In the genomic region with DNA sequence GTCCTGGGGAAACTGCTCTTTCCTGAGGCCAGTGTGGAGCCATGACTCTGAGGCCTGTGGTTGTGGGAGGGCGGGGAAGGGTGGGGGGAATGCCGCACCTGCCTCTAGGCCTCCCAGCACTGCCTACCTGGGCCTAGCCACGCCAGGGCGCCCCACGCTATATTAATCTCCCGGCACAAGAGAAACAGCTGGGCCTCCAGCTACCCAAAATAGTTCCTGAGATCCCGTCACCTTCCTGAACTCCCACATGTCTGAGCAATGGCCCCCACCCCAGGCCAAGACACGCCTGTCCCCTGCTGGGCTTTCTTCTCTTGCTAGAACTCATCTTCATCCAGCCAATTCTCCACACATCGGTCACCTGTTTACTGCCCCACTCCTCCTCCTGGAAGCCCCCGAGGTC, we compare ENCODE assay signal across 17 cellular contexts. TPM values are rescaled to one million over a fixed set of nuclear protein-coding genes. Genes with fewer than 3 reads are reported as not detected.
DNase-seq lines count a peak whose midpoint lies in the region; ATAC-seq and TF ChIP-seq lines count a peak whose summit lies in the region.
"Had no signal": no experiment of that assay in that cellular context is flagged by ENCODE, and none has a peak within 500 bp of the region (broad histone marks: within the 10 kb centered on the region; RNA-seq: fewer than 3 reads in every experiment).

No MANE protein-coding gene starts in this region.

- no peak overlapping the region for H3K27ac ChIP-seq in CD8-positive, alpha-beta T cell (ENCODE audit: low read depth, low read length)
- H3K27ac ChIP-seq in layer of hippocampus (ENCODE audit: low read depth, low read length) (peak overlapping the region; percentile 84), skeletal muscle tissue (ENCODE audit: low read depth, low read length) (peak overlapping the region; percentile 22), substantia nigra (ENCODE audit: low read depth, low read length, poor library complexity, severe bottlenecking) (no peak overlapping the region)

- POLR2A ChIA-PET in CD8-positive, alpha-beta T cell (lab: Charles Lee): no interaction called here
- POLR2A ChIA-PET in activated CD8-positive, alpha-beta T cell treated with anti-CD3 and anti-CD28 coated beads for 36 hours (lab: Charles Lee): no interaction called here

- no peak overlapping the region for H3K9ac ChIP-seq in skeletal muscle tissue (ENCODE audit: low read depth in 1 of 3, low read length in 3 of 3)

- H3K9me3 Mint-ChIP-seq in CD8-positive, alpha-beta T cell: no peaks in the 10 kb centered on the region
- H3K9me3 Mint-ChIP-seq in activated CD8-positive, alpha-beta T cell treated with anti-CD3 and anti-CD28 coated beads for 36 hours: no peaks in the 10 kb centered on the region
- no peaks in the 10 kb centered on the region for H3K9me3 Mint-ChIP-seq in T-helper 2 cell treated with Interferon-gamma antibody and Interleukin-4, amounts not matched to agents 5 μg/mL and 100 μg/mL, for 36 hours
- H3K9me3 Mint-ChIP-seq: activated T-helper 17 cell treated with anti-CD3 and anti-CD28 coated beads, Interleukin-2, amount 50 U/mL, for 72 hours had no signal

- no peaks in the 10 kb centered on the region for H3K36me3 ChIP-seq in CD8-positive, alpha-beta T cell (ENCODE audit: insufficient read depth, low read length)
- H3K36me3 ChIP-seq in skeletal muscle tissue (ENCODE audit: control insufficient read depth in 3 of 3, insufficient read depth in 3 of 3, low read length in 3 of 3): no peaks in the 10 kb centered on the region

- intact Hi-C loops in CD8-positive, alpha-beta T cell (cut with DNase I, micrococcal nuclease): loop anchor here (5.0 kb wide), 2 partner anchors 38 to 73 kb away; no protein-coding TSS in a partner anchor
- intact Hi-C loops in activated CD8-positive, alpha-beta T cell treated with anti-CD3 and anti-CD28 coated beads for 36 hours (cut with micrococcal nuclease): no loop called here

- no peak for TF ChIP-seq CTCF in CD8-positive, alpha-beta T cell (IDR thresholded peaks at IDR 0.05)
- TF ChIP-seq CTCF in activated CD8-positive, alpha-beta T cell treated with anti-CD3 and anti-CD28 coated beads for 36 hours (IDR thresholded peaks at IDR 0.05): no peak

- no peaks in the 10 kb centered on the region for H3K9me3 ChIP-seq in CD8-positive, alpha-beta T cell (ENCODE audit: low read length)
- no peaks in the 10 kb centered on the region for H3K9me3 ChIP-seq in skeletal muscle tissue (ENCODE audit: control insufficient read depth in 3 of 3, low read length in 3 of 3)

- no peaks in the 10 kb centered on the region for H3K27me3 Mint-ChIP-seq in CD8-positive, alpha-beta T cell (ENCODE audit: low read depth)
- H3K27me3 Mint-ChIP-seq in activated CD8-positive, alpha-beta T cell treated with anti-CD3 and anti-CD28 coated beads for 36 hours: no peaks in the 10 kb centered on the region
- H3K27me3 Mint-ChIP-seq in T-helper 2 cell treated with Interferon-gamma antibody and Interleukin-4, amounts not matched to agents 5 μg/mL and 100 μg/mL, for 36 hours (ENCODE audit: low read depth): no peaks in the 10 kb centered on the region
- H3K27me3 Mint-ChIP-seq: activated T-helper 17 cell treated with anti-CD3 and anti-CD28 coated beads, Interleukin-2, amount 50 U/mL, for 72 hours; progenitor cell of endocrine pancreas had no signal

- H3K4me1 Mint-ChIP-seq in CD8-positive, alpha-beta T cell (ENCODE audit: low read depth): peaks cover 31% of the 10 kb centered on the region
- peaks cover 33% of the 10 kb centered on the region for H3K4me1 Mint-ChIP-seq in activated CD8-positive, alpha-beta T cell treated with anti-CD3 and anti-CD28 coated beads for 36 hours (ENCODE audit: low read depth)
- H3K4me1 Mint-ChIP-seq in T-helper 2 cell treated with Interferon-gamma antibody and Interleukin-4, amounts not matched to agents 5 μg/mL and 100 μg/mL, for 36 hours (ENCODE audit: low read depth): peaks cover 15% of the 10 kb centered on the region
- H3K4me1 Mint-ChIP-seq: activated T-helper 17 cell treated with anti-CD3 and anti-CD28 coated beads, Interleukin-2, amount 50 U/mL, for 72 hours had no signal

- peaks cover 38% of the 10 kb centered on the region for H3K4me1 ChIP-seq in CD8-positive, alpha-beta T cell (ENCODE audit: insufficient read depth, low read length)
- H3K4me1 ChIP-seq in skeletal muscle tissue (ENCODE audit: control insufficient read depth in 3 of 3, insufficient read depth in 3 of 3, low read length in 3 of 3): peaks cover 91 to 100% (median 98%) of the 10 kb centered on the region in 3 donors

- H3K4me3 ChIP-seq in CD8-positive, alpha-beta T cell (ENCODE audit: low read depth, low read length): no peak overlapping the region
- H3K4me3 ChIP-seq in skeletal muscle tissue (ENCODE audit: low read length in 3 of 3): no peak overlapping the region

- CTCF ChIA-PET in CD8-positive, alpha-beta T cell (lab: Charles Lee): no interaction called here
- CTCF ChIA-PET in activated CD8-positive, alpha-beta T cell treated with anti-CD3 and anti-CD28 coated beads for 36 hours (lab: Charles Lee): interaction anchor here (1.0 kb wide), 1 partner anchor 40 kb away, joined by 3 read pairs; no protein-coding TSS in a partner anchor

- H3K27me3 ChIP-seq in CD8-positive, alpha-beta T cell (ENCODE audit: insufficient read depth, low read length): no peaks in the 10 kb centered on the region
- H3K27me3 ChIP-seq in layer of hippocampus (ENCODE audit: control insufficient read depth, insufficient read depth, low read length) (no peaks in the 10 kb centered on the region), skeletal muscle tissue (ENCODE audit: control insufficient read depth in 3 of 3, insufficient read depth in 3 of 3, low read length in 3 of 3) (no peaks in the 10 kb centered on the region)

- peaks cover 24% of the 10 kb centered on the region for H3K36me3 Mint-ChIP-seq in CD8-positive, alpha-beta T cell
- no peaks in the 10 kb centered on the region for H3K36me3 Mint-ChIP-seq in activated CD8-positive, alpha-beta T cell treated with anti-CD3 and anti-CD28 coated beads for 36 hours (ENCODE audit: low read depth)
- peaks cover 4% of the 10 kb centered on the region for H3K36me3 Mint-ChIP-seq in T-helper 2 cell treated with Interferon-gamma antibody and Interleukin-4, amounts not matched to agents 5 μg/mL and 100 μg/mL, for 36 hours (ENCODE audit: low read depth)

- DNase-seq in CD8-positive, alpha-beta T cell: no peak
- no peak for DNase-seq in activated CD8-positive, alpha-beta T cell treated with anti-CD3 and anti-CD28 coated beads for 36 hours
- no peak for DNase-seq in T-helper 2 cell treated with Interferon-gamma antibody and Interleukin-4, amounts not matched to agents 5 μg/mL and 100 μg/mL, for 36 hours (ENCODE audit: low spot score)
- no peak for DNase-seq in substantia nigra (lab: John Stamatoyannopoulos, UW)
- DNase-seq: activated CD4-positive, CD25-positive, alpha-beta regulatory T cell treated with anti-CD3 and anti-CD28 coated beads, Interleukin-2, amount 50 U/mL, for 72 hours; foreskin melanocyte; mesendoderm; NCI-H1417; NCI-H2107; NCI-H510A; stimulated activated CD4-positive, alpha-beta T cell treated with anti-CD3 and anti-CD28 coated beads, Interleukin-4, amount 100 ng/mL, for 24 hours had no signal

- peak overlapping the region; percentile 60 for H3K27ac Mint-ChIP-seq in CD8-positive, alpha-beta T cell
- peak overlapping the region; percentile 16 for H3K27ac Mint-ChIP-seq in activated CD8-positive, alpha-beta T cell treated with anti-CD3 and anti-CD28 coated beads for 36 hours
- no peak overlapping the region for H3K27ac Mint-ChIP-seq in T-helper 2 cell treated with Interferon-gamma antibody and Interleukin-4, amounts not matched to agents 5 μg/mL and 100 μg/mL, for 36 hours
- H3K27ac Mint-ChIP-seq: activated T-helper 17 cell treated with anti-CD3 and anti-CD28 coated beads, Interleukin-2, amount 50 U/mL, for 72 hours; progenitor cell of endocrine pancreas had no signal

- ATAC-seq in CD8-positive, alpha-beta T cell: no peak
- ATAC-seq in activated CD8-positive, alpha-beta T cell treated with anti-CD3 and anti-CD28 coated beads for 36 hours: no peak
- no peak for ATAC-seq in GM21825 (IDR thresholded peaks at IDR 0.05; ENCODE audit: unreplicated experiment)
- ATAC-seq in HG02610 (IDR thresholded peaks at IDR 0.05; ENCODE audit: unreplicated experiment): no peak
- ATAC-seq: activated T-helper 17 cell treated with anti-CD3 and anti-CD28 coated beads, Interleukin-2, amount 50 U/mL, for 72 hours had no signal

- no peak overlapping the region for H3K4me3 Mint-ChIP-seq in CD8-positive, alpha-beta T cell
- H3K4me3 Mint-ChIP-seq in activated CD8-positive, alpha-beta T cell treated with anti-CD3 and anti-CD28 coated beads for 36 hours: no peak overlapping the region
- no peak overlapping the region for H3K4me3 Mint-ChIP-seq in T-helper 2 cell treated with Interferon-gamma antibody and Interleukin-4, amounts not matched to agents 5 μg/mL and 100 μg/mL, for 36 hours
- H3K4me3 Mint-ChIP-seq: activated T-helper 17 cell treated with anti-CD3 and anti-CD28 coated beads, Interleukin-2, amount 50 U/mL, for 72 hours had no signal

RNA-seq across cellular contexts. Expression of a gene that starts 13.0 kb away (rescaled TPM):
- 10 to 100 TPM; 27.9 to 28.4 TPM for total RNA-seq in CD8-positive, alpha-beta T cell
- 1 to 10 TPM; 4.4 to 4.6 TPM for total RNA-seq in activated CD8-positive, alpha-beta T cell treated with anti-CD3 and anti-CD28 coated beads for 36 hours
- total RNA-seq in skeletal muscle tissue: 18.8 TPM

RNA-seq across cellular contexts. Expression of a gene that starts 52.5 kb away (rescaled TPM):
- under 1 TPM; 0.84 to 0.86 TPM for total RNA-seq in CD8-positive, alpha-beta T cell
- total RNA-seq in activated CD8-positive, alpha-beta T cell treated with anti-CD3 and anti-CD28 coated beads for 36 hours: not detected
- total RNA-seq in skeletal muscle tissue: 6.8 TPM
- total RNA-seq: activated T-helper 17 cell treated with anti-CD3 and anti-CD28 coated beads, Interleukin-2, amount 50 U/mL, for 72 hours; progenitor cell of endocrine pancreas had no signal

Comparison
In these comparisons a context has a peak if more than half of its experiments do, and no peak if none do; other contexts are left out.
1. H3K27ac ChIP-seq: peak in layer of hippocampus (single experiment) and skeletal muscle tissue (single experiment); none in CD8-positive, alpha-beta T cell (single experiment) and substantia nigra (single experiment).